Comparison of ENCODE assay signal across 31 cellular contexts in genomic region chr11:90661233-90661632, GRCh38.
DNase-seq lines count a peak whose midpoint lies in the region; ATAC-seq, FAIRE-seq and TF ChIP-seq lines count a peak whose summit lies in the region.
"Had no signal": no experiment of that assay in that cellular context is flagged by ENCODE, and none has a peak within 500 bp of the region (broad histone marks: within the 10 kb centered on the region; RNA-seq: fewer than 3 reads in every experiment).

No MANE protein-coding gene starts in this region.

- H3K4me3 ChIP-seq in A549: no peak overlapping the region
- H3K4me3 ChIP-seq: breast epithelium, colonic mucosa, tibial artery had no signal

- H3K4me1 ChIP-seq in A549: no peaks in the 10 kb centered on the region
- H3K4me1 ChIP-seq: breast epithelium, colonic mucosa, tibial artery had no signal

- POLR2A ChIA-PET in A549 (lab: Yijun Ruan, JAX): no interaction called here

- H3K9me3 ChIP-seq in A549: no peaks in the 10 kb centered on the region
- H3K9me3 ChIP-seq: breast epithelium, colonic mucosa, tibial artery had no signal

- TF ChIP-seq POLR2A in A549 (IDR thresholded peaks at IDR 0.05; ENCODE audit: low read length): no peak

- no peak for ATAC-seq in A549
- ATAC-seq in HG02678 (IDR thresholded peaks at IDR 0.05; ENCODE audit: unreplicated experiment): peak; percentile 76
- peak; percentile 89 for ATAC-seq in HG03378 (IDR thresholded peaks at IDR 0.05; ENCODE audit: unreplicated experiment)
- ATAC-seq: activated T-cell treated with anti-CD3 and anti-CD28 coated beads, Interleukin-2, amount 50 U/mL, for 72 hours; esophagus mucosa; left cardiac atrium; sciatic nerve; SK-N-SH treated with all-trans-retinoic acid at 6 μM for 48 hours; stimulated activated naive CD8-positive, alpha-beta T cell treated with anti-CD3 and anti-CD28 coated beads, Interleukin-15, amount 100 ng/mL, for 72 hours had no signal

- TF ChIP-seq CTCF in A549 (IDR thresholded peaks at IDR 0.05): no peak

- no peak for TF ChIP-seq EP300 in A549 (IDR thresholded peaks at IDR 0.05)

- 31% methylated on average over 2 of the region's 2 CpGs for WGBS in A549 (ENCODE audit: missing lambda C conversion rate)

- TF ChIP-seq RAD21 in A549 (conservative IDR thresholded peaks at IDR 0.05 in 1 of 2, IDR thresholded peaks at IDR 0.05 in 1 of 2): no peak

- no peak for DNase-seq in A549 (ENCODE audit: low read depth in 1 of 2, low spot score in 1 of 2)
- peak; percentile 1 for DNase-seq in GM19239 (ENCODE audit: insufficient read length, low spot score)
- no peak for DNase-seq in T-helper 9 cell
- DNase-seq in Ammon's horn (ENCODE audit: low spot score): no peak
- DNase-seq in activated gamma-delta T cell treated with Interleukin-2 at 50 U/mL for 16 hours: no peak
- no peak for DNase-seq in activated T-cell treated with anti-CD3 and anti-CD28 coated beads, Interleukin-2, amount 50 U/mL, for 1 hour
- DNase-seq: activated CD4-positive, alpha-beta T cell treated with anti-CD3 and anti-CD28 coated beads, Interleukin-2, amount 10 ng/mL, durations not matched to agents 7 days and 5 days; activated naive CD4-positive, alpha-beta T cell treated with anti-CD3 and anti-CD28 coated beads for 36 hours; activated T-cell treated with anti-CD3 and anti-CD28 coated beads, Interleukin-2, amount 50 U/mL, for 72 hours; amniotic stem cell; CD4-positive, alpha-beta memory T cell; colonic mucosa; DMS 273 treated with DMSO at 0.1 percent for 48 hours; effector memory CD4-positive, alpha-beta T cell; foreskin melanocyte; left cardiac atrium; NCI-H1092 treated with DMSO at 0.1 percent for 48 hours; NCI-H2029; NCI-H226; NCI-H774; posterior cingulate gyrus; stimulated activated naive CD8-positive, alpha-beta T cell treated with anti-CD3 and anti-CD28 coated beads, Interleukin-15, amount 100 ng/mL, for 72 hours; tibial artery had no signal

- H3K4me2 ChIP-seq in A549: no peak overlapping the region

- CTCF ChIA-PET in A549 (lab: Yijun Ruan, JAX): no interaction called here

- FAIRE-seq in A549 (lab: Jason Lieb, UNC) (no peak), GM19239 (lab: Jason Lieb, UNC) (no peak)
- FAIRE-seq: H54 had no signal

- H3K27ac ChIP-seq in A549: no peak overlapping the region
- H3K27ac ChIP-seq: 22Rv1, breast epithelium, colonic mucosa, tibial artery had no signal

TF ChIP-seq in A549, 52 proteins besides CTCF, POLR2A, EP300 and RAD21:
- TF ChIP-seq MAFK (IDR thresholded peaks at IDR 0.05; ENCODE audit: partially characterized antibody) (peak; percentile 23), HOXA7 (CRISPR knock-in tag; IDR thresholded peaks at IDR 0.05) (no peak), HEYL (CRISPR knock-in tag; IDR thresholded peaks at IDR 0.05) (no peak)
TF ChIP-seq in A549: peak in this region for 1.

Comparison
In these comparisons a context has a peak if more than half of its experiments do, and no peak if none do; other contexts are left out.
1. ATAC-seq: peak in HG02678 (single experiment) and HG03378 (single experiment); none in A549 (0 of 2).